Comparison of ENCODE assay signal across 8 cellular contexts in the genomic region with DNA sequence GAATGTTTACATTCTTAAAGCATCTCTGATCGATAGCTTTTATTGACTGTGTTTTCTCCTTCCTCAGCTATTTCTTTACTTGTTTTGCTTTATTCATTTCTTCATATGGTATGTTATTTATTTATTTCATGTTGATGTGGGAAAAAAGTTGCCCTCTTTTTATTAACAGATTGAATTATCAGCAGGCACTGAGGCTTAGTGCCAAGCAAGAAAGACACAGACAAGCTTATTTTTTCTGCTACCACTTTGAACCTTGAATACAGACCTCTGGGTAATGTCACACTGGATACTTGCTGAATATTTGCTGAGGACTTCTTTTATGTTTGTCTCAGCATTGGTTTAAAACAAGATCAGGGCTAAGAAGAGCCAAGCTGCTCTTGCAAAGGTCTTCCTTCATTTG.
"Had no signal": no experiment of that assay in that cellular context is flagged by ENCODE, and none has a peak within 500 bp of the region (broad histone marks: within the 10 kb centered on the region; RNA-seq: fewer than 3 reads in every experiment).

No MANE protein-coding gene starts in this region.

- H3K27me3 Mint-ChIP-seq: IgD-negative memory B cell had no signal

- H3K27ac Mint-ChIP-seq: IgD-negative memory B cell had no signal

- H3K9ac ChIP-seq: KMS-11 had no signal

- H3K4me3 ChIP-seq: K562 had no signal

- H3K4me1 Mint-ChIP-seq: IgD-negative memory B cell had no signal

- H3K4me3 Mint-ChIP-seq: IgD-negative memory B cell had no signal

- DNase-seq: IMR-90, KBM-7, KG1 had no signal

- H3K27ac ChIP-seq: HL-60, KMS-11 had no signal

- ATAC-seq: HepG2, K562 had no signal
